11 cellular contexts compared by ENCODE assay signal in the genomic region with DNA sequence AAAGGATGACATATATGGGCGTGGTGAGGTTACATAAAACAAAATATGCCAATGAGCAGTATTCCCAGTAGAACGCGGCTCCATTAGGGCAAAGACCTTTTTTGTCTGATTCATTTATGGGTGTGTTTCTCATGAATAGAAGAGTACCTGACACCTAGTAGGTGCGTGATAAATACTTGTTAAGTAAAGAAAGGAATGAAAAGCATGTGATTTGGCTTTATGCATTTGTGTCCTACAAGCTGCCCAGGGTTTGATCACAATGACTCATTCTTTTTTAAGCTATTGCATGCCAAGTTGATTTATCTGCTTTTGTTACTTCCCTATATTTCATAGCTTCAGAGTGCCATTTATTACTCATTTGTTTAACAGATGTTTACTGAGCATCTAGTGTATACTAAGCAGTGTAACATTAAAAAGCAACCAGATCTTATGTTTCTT. TPM values are rescaled to one million over a fixed set of nuclear protein-coding genes. Genes with fewer than 3 reads are reported as not detected.
DNase-seq lines count a peak whose midpoint lies in the region; ATAC-seq and TF ChIP-seq lines count a peak whose summit lies in the region.
"Had no signal": no experiment of that assay in that cellular context is flagged by ENCODE, and none has a peak within 500 bp of the region (broad histone marks: within the 10 kb centered on the region; RNA-seq: fewer than 3 reads in every experiment).

No MANE protein-coding gene starts in this region.

- ATAC-seq in left ventricle myocardium superior, result peak; percentile 14
- no peak for ATAC-seq in Right ventricle myocardium inferior
- peak; percentile 57 for ATAC-seq in SK-N-SH treated with all-trans-retinoic acid at 6 μM for 48 hours
- peak; percentile 95 for ATAC-seq in foreskin keratinocyte
- ATAC-seq in GM18517 (IDR thresholded peaks at IDR 0.05; ENCODE audit: unreplicated experiment), result no peak
- ATAC-seq in GM21619 (IDR thresholded peaks at IDR 0.05; ENCODE audit: unreplicated experiment), result no peak

- H3K27ac ChIP-seq in foreskin keratinocyte, result peak overlapping the region; percentile 93

- DNase-seq in left ventricle myocardium superior (no peak), Right ventricle myocardium inferior (ENCODE audit: missing footprints) (no peak), foreskin keratinocyte (peak; percentile 97 to 99), NCI-H1694 (lab: John Stamatoyannopoulos, UW) (no peak), DMS 273 (lab: John Stamatoyannopoulos, UW; ENCODE audit: unreplicated experiment) (no peak)
- DNase-seq: left cardiac atrium, NCI-H510A, transverse colon had no signal

- intact Hi-C loops in left ventricle myocardium superior (cut with micrococcal nuclease) (no loop called here), Right ventricle myocardium inferior (cut with DNase I) (no loop called here)

- TF ChIP-seq CTCF in foreskin keratinocyte (conservative IDR thresholded peaks at IDR 0.05), result no peak

- peaks cover 42% of the 10 kb centered on the region for H3K4me1 ChIP-seq in foreskin keratinocyte

- H3K27me3 ChIP-seq in foreskin keratinocyte, result no peaks in the 10 kb centered on the region
- H3K27me3 ChIP-seq: transverse colon had no signal

TF ChIP-seq in SK-N-SH treated with all-trans-retinoic acid at 6 μM for 48 hours, 23 proteins besides CTCF, POLR2A, EP300 and RAD21:
- peak; percentile 67; the same call in 1 of the 2 replicates for TF ChIP-seq TOX (CRISPR knock-in tag; IDR thresholded peaks at IDR 0.05; ENCODE audit: borderline replicate concordance)
- peak; percentile 68; the same call in 1 of the 2 replicates for TF ChIP-seq RARB (CRISPR knock-in tag; IDR thresholded peaks at IDR 0.05)
- peak; percentile 72 for TF ChIP-seq ISL1 (CRISPR knock-in tag; IDR thresholded peaks at IDR 0.05)
- TF ChIP-seq SNAI2 (CRISPR knock-in tag; IDR thresholded peaks at IDR 0.05), result no peak
TF ChIP-seq in SK-N-SH treated with all-trans-retinoic acid at 6 μM for 48 hours: peak in this region for 3.

RNA-seq across cellular contexts. Expression of a gene that starts 19.1 kb away (rescaled TPM):
- total RNA-seq in left ventricle myocardium superior, result not detected
- total RNA-seq in Right ventricle myocardium inferior, result not detected
- 0.14 and 0.21 TPM in 2 replicates for total RNA-seq in foreskin keratinocyte
- 0.12 and 0.17 TPM in 2 replicates for polyA plus RNA-seq in foreskin keratinocyte
- total RNA-seq: left cardiac atrium had no signal

Comparison
In these comparisons a context has a peak if more than half of its experiments do, and no peak if none do; other contexts are left out.
1. ATAC-seq: peak in left ventricle myocardium superior (single experiment), SK-N-SH treated with all-trans-retinoic acid at 6 μM for 48 hours (single experiment) and foreskin keratinocyte (single experiment); none in Right ventricle myocardium inferior (single experiment), GM18517 (single experiment) and GM21619 (single experiment).
2. DNase-seq: peak in foreskin keratinocyte (2 of 2); none in left ventricle myocardium superior (single experiment), Right ventricle myocardium inferior (single experiment), NCI-H1694 (single experiment) and DMS 273 (single experiment).